In the genomic region with DNA sequence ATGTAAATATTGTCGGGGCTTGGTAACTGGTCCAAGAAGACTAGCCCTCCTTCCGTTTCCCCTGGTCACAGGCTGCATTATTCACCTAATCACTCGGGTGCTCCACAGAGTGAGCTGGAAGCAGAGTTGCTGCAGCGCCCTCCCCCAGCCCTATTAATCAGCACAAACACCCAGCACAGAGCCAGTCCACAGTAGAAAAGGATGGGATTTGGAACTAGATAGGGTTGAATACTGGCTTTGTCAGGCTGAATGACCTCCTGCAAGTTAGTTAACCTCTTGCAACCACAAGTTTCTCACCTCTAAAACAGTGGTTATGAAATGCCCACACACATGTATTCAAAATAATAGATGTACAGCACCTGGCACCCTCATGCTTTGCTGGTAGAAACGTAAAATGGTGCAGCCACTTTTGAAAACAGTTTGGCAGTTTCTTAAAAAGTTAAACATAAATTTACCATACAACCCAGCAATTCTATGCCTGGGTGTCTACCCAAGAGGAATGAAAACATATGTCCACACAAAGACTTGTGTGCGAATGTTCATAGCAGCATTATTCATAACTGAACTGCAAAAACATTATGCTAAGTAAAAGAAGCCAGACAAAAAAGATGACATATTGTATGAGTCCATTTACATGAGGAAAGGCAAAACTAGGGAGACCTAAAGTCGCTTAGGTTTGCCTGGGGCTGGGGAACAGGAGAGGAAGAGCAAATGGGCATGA, we compare ENCODE assay signal across 1 cellular context.
TF ChIP-seq lines count a peak whose summit lies in the region.

No MANE protein-coding gene starts in this region.

TF ChIP-seq in WTC11, 78 proteins besides CTCF, POLR2A, EP300 and RAD21 (continued from another document):
- TF ChIP-seq, protein P1, sequence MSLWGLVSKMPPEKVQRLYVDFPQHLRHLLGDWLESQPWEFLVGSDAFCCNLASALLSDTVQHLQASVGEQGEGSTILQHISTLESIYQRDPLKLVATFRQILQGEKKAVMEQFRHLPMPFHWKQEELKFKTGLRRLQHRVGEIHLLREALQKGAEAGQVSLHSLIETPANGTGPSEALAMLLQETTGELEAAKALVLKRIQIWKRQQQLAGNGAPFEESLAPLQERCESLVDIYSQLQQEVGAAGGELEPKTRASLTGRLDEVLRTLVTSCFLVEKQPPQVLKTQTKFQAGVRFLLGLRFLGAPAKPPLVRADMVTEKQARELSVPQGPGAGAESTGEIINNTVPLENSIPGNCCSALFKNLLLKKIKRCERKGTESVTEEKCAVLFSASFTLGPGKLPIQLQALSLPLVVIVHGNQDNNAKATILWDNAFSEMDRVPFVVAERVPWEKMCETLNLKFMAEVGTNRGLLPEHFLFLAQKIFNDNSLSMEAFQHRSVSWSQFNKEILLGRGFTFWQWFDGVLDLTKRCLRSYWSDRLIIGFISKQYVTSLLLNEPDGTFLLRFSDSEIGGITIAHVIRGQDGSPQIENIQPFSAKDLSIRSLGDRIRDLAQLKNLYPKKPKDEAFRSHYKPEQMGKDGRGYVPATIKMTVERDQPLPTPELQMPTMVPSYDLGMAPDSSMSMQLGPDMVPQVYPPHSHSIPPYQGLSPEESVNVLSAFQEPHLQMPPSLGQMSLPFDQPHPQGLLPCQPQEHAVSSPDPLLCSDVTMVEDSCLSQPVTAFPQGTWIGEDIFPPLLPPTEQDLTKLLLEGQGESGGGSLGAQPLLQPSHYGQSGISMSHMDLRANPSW (CRISPR knock-in tag; conservative IDR thresholded peaks at IDR 0.05; ENCODE audit: low read depth), result no peak
- TF ChIP-seq, protein P2, sequence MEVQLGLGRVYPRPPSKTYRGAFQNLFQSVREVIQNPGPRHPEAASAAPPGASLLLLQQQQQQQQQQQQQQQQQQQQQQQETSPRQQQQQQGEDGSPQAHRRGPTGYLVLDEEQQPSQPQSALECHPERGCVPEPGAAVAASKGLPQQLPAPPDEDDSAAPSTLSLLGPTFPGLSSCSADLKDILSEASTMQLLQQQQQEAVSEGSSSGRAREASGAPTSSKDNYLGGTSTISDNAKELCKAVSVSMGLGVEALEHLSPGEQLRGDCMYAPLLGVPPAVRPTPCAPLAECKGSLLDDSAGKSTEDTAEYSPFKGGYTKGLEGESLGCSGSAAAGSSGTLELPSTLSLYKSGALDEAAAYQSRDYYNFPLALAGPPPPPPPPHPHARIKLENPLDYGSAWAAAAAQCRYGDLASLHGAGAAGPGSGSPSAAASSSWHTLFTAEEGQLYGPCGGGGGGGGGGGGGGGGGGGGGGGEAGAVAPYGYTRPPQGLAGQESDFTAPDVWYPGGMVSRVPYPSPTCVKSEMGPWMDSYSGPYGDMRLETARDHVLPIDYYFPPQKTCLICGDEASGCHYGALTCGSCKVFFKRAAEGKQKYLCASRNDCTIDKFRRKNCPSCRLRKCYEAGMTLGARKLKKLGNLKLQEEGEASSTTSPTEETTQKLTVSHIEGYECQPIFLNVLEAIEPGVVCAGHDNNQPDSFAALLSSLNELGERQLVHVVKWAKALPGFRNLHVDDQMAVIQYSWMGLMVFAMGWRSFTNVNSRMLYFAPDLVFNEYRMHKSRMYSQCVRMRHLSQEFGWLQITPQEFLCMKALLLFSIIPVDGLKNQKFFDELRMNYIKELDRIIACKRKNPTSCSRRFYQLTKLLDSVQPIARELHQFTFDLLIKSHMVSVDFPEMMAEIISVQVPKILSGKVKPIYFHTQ (CRISPR knock-in tag; IDR thresholded peaks at IDR 0.05), result no peak
- TF ChIP-seq ELF4 (CRISPR knock-in tag; IDR thresholded peaks at IDR 0.05; ENCODE audit: low read depth) (no peak), JAZF1 (CRISPR knock-in tag; IDR thresholded peaks at IDR 0.05) (no peak), ZNF138 (CRISPR knock-in tag; conservative IDR thresholded peaks at IDR 0.05) (no peak), TP53 (CRISPR knock-in tag; IDR thresholded peaks at IDR 0.05) (no peak), NFE2L1 (CRISPR knock-in tag; IDR thresholded peaks at IDR 0.05) (no peak), ZNF232 (CRISPR knock-in tag; IDR thresholded peaks at IDR 0.05) (no peak)
